1 cellular context compared by ENCODE assay signal in genomic region chrX:71365356-71365875, GRCh38.
TF ChIP-seq lines count a peak whose summit lies in the region.

No MANE protein-coding gene starts in this region.

TF ChIP-seq in K562, 482 proteins besides CTCF, POLR2A, EP300 and RAD21 (continued from another document and continues in another):
- TF ChIP-seq, protein P1, sequence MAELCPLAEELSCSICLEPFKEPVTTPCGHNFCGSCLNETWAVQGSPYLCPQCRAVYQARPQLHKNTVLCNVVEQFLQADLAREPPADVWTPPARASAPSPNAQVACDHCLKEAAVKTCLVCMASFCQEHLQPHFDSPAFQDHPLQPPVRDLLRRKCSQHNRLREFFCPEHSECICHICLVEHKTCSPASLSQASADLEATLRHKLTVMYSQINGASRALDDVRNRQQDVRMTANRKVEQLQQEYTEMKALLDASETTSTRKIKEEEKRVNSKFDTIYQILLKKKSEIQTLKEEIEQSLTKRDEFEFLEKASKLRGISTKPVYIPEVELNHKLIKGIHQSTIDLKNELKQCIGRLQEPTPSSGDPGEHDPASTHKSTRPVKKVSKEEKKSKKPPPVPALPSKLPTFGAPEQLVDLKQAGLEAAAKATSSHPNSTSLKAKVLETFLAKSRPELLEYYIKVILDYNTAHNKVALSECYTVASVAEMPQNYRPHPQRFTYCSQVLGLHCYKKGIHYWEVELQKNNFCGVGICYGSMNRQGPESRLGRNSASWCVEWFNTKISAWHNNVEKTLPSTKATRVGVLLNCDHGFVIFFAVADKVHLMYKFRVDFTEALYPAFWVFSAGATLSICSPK (IDR thresholded peaks at IDR 0.05; ENCODE audit: borderline replicate concordance), result no peak
- TF ChIP-seq FOXJ2 (tag; IDR thresholded peaks at IDR 0.05) (no peak), E2F5 (CRISPR knock-in tag; IDR thresholded peaks at IDR 0.05) (no peak), ESRRB (CRISPR knock-in tag; IDR thresholded peaks at IDR 0.05; ENCODE audit: borderline replicate concordance) (no peak), CSDE1 (IDR thresholded peaks at IDR 0.05) (no peak), KLF13 (tag; IDR thresholded peaks at IDR 0.05; ENCODE audit: borderline replicate concordance, low read depth) (no peak), KDM5B (IDR thresholded peaks at IDR 0.05; ENCODE audit: insufficient replicate concordance, low read depth, low read length) (peak; percentile 29), CBFA2T2 (conservative IDR thresholded peaks at IDR 0.05) (no peak), MAZ (CRISPR knock-in tag; conservative IDR thresholded peaks at IDR 0.05 in 1 of 2, IDR thresholded peaks at IDR 0.05 in 1 of 2) (no peak), SRSF1 (IDR thresholded peaks at IDR 0.05; ENCODE audit: low read depth, low read length) (no peak), TAF7 (tag; IDR thresholded peaks at IDR 0.05) (peak; percentile 90), RNF2 (IDR thresholded peaks at IDR 0.05) (no peak; the same call in 1 of the 2 replicates), MTA3 (IDR thresholded peaks at IDR 0.05; ENCODE audit: borderline replicate concordance) (no peak; the same call in 1 of the 2 replicates), RBFOX2 (IDR thresholded peaks at IDR 0.05; ENCODE audit: low read depth, low read length) (peak; percentile 72), NFE2L1 (tag; IDR thresholded peaks at IDR 0.05; ENCODE audit: borderline replicate concordance, low read depth) (no peak), SREBF1 (IDR thresholded peaks at IDR 0.05; ENCODE audit: borderline replicate concordance, low read depth, low read length) (no peak), MEIS2 (IDR thresholded peaks at IDR 0.05; ENCODE audit: partially characterized antibody) (no peak), MEF2D (tag; conservative IDR thresholded peaks at IDR 0.05; ENCODE audit: low read depth) (0 out of 2 replicates have a peak, but pooled peaks have one; percentile 13), BRF1 (IDR thresholded peaks at IDR 0.05; ENCODE audit: borderline replicate concordance, extremely low read depth, insufficient read length) (no peak), PHF8 (IDR thresholded peaks at IDR 0.05; ENCODE audit: borderline replicate concordance, low read length) (peak; percentile 63), HOXB6 (CRISPR knock-in tag; IDR thresholded peaks at IDR 0.05; ENCODE audit: borderline replicate concordance) (no peak), NR4A1 (CRISPR knock-in tag; IDR thresholded peaks at IDR 0.05) (no peak), NR4A1 (tag; IDR thresholded peaks at IDR 0.05) (no peak), ELK3 (CRISPR knock-in tag; IDR thresholded peaks at IDR 0.05) (no peak), PML (IDR thresholded peaks at IDR 0.05; ENCODE audit: low read length) (no peak; the same call in 1 of the 2 replicates), ZNF274 (IDR thresholded peaks at IDR 0.05; ENCODE audit: borderline replicate concordance, low read depth, low read length) (no peak), ZNF707 (CRISPR knock-in tag; conservative IDR thresholded peaks at IDR 0.05) (no peak), BDP1 (IDR thresholded peaks at IDR 0.05; ENCODE audit: insufficient read depth, insufficient read length) (no peak), ZNF146 (CRISPR knock-in tag; IDR thresholded peaks at IDR 0.05; ENCODE audit: unreplicated experiment) (no peak), ZNF75A (CRISPR knock-in tag; IDR thresholded peaks at IDR 0.05) (no peak), OTX1 (CRISPR knock-in tag; IDR thresholded peaks at IDR 0.05) (peak; percentile 45; the same call in 1 of the 2 replicates), ZNF785 (CRISPR knock-in tag; IDR thresholded peaks at IDR 0.05) (no peak), ATF7 (IDR thresholded peaks at IDR 0.05) (no peak), HNRNPUL1 (IDR thresholded peaks at IDR 0.05; ENCODE audit: low read length) (no peak), KDM2B (CRISPR knock-in tag; IDR thresholded peaks at IDR 0.05) (no peak), GTF2F1 (IDR thresholded peaks at IDR 0.05; ENCODE audit: low read depth, low read length) (no peak), DMBX1 (CRISPR knock-in tag; IDR thresholded peaks at IDR 0.05; ENCODE audit: borderline replicate concordance) (no peak), HDAC8 (tag; IDR thresholded peaks at IDR 0.05) (no peak), FOXJ3 (CRISPR knock-in tag; IDR thresholded peaks at IDR 0.05) (no peak), WHSC1 (IDR thresholded peaks at IDR 0.05; ENCODE audit: low read length) (no peak), HDAC3 (IDR thresholded peaks at IDR 0.05; ENCODE audit: borderline replicate concordance, partially characterized antibody) (no peak), ESRRA (IDR thresholded peaks at IDR 0.05; ENCODE audit: borderline replicate concordance, low read depth) (no peak), SFPQ (IDR thresholded peaks at IDR 0.05; ENCODE audit: low read depth, low read length) (no peak)
- TF ChIP-seq, protein P2, sequence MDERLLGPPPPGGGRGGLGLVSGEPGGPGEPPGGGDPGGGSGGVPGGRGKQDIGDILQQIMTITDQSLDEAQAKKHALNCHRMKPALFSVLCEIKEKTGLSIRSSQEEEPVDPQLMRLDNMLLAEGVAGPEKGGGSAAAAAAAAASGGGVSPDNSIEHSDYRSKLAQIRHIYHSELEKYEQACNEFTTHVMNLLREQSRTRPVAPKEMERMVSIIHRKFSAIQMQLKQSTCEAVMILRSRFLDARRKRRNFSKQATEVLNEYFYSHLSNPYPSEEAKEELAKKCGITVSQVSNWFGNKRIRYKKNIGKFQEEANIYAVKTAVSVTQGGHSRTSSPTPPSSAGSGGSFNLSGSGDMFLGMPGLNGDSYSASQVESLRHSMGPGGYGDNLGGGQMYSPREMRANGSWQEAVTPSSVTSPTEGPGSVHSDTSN (CRISPR knock-in tag; IDR thresholded peaks at IDR 0.05; ENCODE audit: low read depth), result no peak
- TF ChIP-seq, protein P2 (tag; conservative IDR thresholded peaks at IDR 0.05; ENCODE audit: low read depth), result no peak
- TF ChIP-seq, protein P3, sequence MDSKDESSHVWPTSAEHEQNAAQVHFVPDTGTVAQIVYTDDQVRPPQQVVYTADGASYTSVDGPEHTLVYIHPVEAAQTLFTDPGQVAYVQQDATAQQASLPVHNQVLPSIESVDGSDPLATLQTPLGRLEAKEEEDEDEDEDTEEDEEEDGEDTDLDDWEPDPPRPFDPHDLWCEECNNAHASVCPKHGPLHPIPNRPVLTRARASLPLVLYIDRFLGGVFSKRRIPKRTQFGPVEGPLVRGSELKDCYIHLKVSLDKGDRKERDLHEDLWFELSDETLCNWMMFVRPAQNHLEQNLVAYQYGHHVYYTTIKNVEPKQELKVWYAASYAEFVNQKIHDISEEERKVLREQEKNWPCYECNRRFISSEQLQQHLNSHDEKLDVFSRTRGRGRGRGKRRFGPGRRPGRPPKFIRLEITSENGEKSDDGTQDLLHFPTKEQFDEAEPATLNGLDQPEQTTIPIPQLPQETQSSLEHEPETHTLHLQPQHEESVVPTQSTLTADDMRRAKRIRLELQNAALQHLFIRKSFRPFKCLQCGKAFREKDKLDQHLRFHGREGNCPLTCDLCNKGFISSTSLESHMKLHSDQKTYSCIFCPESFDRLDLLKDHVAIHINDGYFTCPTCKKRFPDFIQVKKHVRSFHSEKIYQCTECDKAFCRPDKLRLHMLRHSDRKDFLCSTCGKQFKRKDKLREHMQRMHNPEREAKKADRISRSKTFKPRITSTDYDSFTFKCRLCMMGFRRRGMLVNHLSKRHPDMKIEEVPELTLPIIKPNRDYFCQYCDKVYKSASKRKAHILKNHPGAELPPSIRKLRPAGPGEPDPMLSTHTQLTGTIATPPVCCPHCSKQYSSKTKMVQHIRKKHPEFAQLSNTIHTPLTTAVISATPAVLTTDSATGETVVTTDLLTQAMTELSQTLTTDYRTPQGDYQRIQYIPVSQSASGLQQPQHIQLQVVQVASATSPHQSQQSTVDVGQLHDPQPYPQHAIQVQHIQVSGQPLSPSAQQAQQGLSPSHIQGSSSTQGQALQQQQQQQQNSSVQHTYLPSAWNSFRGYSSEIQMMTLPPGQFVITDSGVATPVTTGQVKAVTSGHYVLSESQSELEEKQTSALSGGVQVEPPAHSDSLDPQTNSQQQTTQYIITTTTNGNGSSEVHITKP (IDR thresholded peaks at IDR 0.05; ENCODE audit: partially characterized antibody), result no peak
- TF ChIP-seq, protein P4, sequence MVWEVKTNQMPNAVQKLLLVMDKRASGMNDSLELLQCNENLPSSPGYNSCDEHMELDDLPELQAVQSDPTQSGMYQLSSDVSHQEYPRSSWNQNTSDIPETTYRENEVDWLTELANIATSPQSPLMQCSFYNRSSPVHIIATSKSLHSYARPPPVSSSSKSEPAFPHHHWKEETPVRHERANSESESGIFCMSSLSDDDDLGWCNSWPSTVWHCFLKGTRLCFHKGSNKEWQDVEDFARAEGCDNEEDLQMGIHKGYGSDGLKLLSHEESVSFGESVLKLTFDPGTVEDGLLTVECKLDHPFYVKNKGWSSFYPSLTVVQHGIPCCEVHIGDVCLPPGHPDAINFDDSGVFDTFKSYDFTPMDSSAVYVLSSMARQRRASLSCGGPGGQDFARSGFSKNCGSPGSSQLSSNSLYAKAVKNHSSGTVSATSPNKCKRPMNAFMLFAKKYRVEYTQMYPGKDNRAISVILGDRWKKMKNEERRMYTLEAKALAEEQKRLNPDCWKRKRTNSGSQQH (CRISPR knock-in tag; IDR thresholded peaks at IDR 0.05), result no peak
- TF ChIP-seq, protein P5, sequence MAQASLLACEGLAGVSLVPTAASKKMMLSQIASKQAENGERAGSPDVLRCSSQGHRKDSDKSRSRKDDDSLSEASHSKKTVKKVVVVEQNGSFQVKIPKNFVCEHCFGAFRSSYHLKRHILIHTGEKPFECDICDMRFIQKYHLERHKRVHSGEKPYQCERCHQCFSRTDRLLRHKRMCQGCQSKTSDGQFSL (CRISPR knock-in tag; IDR thresholded peaks at IDR 0.05), result no peak
- TF ChIP-seq, protein P5 (tag; IDR thresholded peaks at IDR 0.05), result no peak
- TF ChIP-seq, protein P6, sequence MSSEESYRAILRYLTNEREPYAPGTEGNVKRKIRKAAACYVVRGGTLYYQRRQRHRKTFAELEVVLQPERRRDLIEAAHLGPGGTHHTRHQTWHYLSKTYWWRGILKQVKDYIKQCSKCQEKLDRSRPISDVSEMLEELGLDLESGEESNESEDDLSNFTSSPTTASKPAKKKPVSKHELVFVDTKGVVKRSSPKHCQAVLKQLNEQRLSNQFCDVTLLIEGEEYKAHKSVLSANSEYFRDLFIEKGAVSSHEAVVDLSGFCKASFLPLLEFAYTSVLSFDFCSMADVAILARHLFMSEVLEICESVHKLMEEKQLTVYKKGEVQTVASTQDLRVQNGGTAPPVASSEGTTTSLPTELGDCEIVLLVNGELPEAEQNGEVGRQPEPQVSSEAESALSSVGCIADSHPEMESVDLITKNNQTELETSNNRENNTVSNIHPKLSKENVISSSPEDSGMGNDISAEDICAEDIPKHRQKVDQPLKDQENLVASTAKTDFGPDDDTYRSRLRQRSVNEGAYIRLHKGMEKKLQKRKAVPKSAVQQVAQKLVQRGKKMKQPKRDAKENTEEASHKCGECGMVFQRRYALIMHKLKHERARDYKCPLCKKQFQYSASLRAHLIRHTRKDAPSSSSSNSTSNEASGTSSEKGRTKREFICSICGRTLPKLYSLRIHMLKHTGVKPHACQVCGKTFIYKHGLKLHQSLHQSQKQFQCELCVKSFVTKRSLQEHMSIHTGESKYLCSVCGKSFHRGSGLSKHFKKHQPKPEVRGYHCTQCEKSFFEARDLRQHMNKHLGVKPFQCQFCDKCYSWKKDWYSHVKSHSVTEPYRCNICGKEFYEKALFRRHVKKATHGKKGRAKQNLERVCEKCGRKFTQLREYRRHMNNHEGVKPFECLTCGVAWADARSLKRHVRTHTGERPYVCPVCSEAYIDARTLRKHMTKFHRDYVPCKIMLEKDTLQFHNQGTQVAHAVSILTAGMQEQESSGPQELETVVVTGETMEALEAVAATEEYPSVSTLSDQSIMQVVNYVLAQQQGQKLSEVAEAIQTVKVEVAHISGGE (CRISPR knock-in tag; IDR thresholded peaks at IDR 0.05), result no peak
